1 cellular context compared by ENCODE assay signal in genomic region chr17:57948169-57948554, GRCh38.
TF ChIP-seq lines count a peak whose summit lies in the region.

No MANE protein-coding gene starts in this region.

TF ChIP-seq in IMR-90, 13 proteins besides CTCF, POLR2A, EP300 and RAD21 (continued from another document):
- TF ChIP-seq ELK1 (IDR thresholded peaks at IDR 0.05; ENCODE audit: borderline replicate concordance, low read depth, low read length) = no peak
- TF ChIP-seq MAFK (IDR thresholded peaks at IDR 0.05; ENCODE audit: low read depth, low read length) = no peak
- TF ChIP-seq NFE2L2 (IDR thresholded peaks at IDR 0.05; ENCODE audit: low read depth, low read length) = no peak
- no peak for TF ChIP-seq RFX5 (IDR thresholded peaks at IDR 0.05; ENCODE audit: low read depth, low read length)
- no peak for TF ChIP-seq RCOR1 (IDR thresholded peaks at IDR 0.05; ENCODE audit: insufficient replicate concordance, low read length)
